In the genomic region with DNA sequence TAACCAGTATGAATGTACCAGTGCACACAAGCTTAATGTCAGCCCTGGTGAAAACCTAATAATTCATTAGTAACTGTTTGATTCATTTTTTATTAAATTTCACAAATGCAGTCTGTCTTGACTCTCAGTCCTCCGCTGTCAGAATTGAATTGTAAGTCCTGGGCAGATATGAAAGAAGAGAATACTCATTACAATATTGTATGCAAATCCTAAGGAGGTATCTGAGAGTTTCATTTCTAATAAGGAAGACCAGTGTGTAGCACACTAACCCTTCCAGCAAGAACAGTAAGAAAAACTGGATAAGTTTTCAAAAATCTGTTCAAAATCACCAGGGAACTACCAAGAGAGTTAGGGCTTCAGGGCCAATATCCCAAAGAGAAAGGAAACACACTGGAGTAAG, we compare ENCODE assay signal across 23 cellular contexts.
"Had no signal": no experiment of that assay in that cellular context is flagged by ENCODE, and none has a peak within 500 bp of the region (broad histone marks: within the 10 kb centered on the region; RNA-seq: fewer than 3 reads in every experiment).

No MANE protein-coding gene starts in this region.

- H3K4me3 ChIP-seq: MG63, SJSA1 had no signal

- DNase-seq: IMR-90, Karpas-422, KG1, MG63, NCI-H1092, NCI-H1105 treated with DMSO at 0.1 percent for 48 hours, NCI-H1417 treated with DMSO at 0.1 percent for 48 hours, NCI-H146, NCI-H1694 treated with DMSO at 0.1 percent for 48 hours, NCI-H1930, NCI-H2081, NCI-H2107, NCI-H2227 treated with DMSO at 0.1 percent for 48 hours, NCI-H524, NCI-H526 treated with DMSO at 0.1 percent for 48 hours, NCI-H748 treated with DMSO at 0.1 percent for 48 hours, Right ventricle myocardium superior, RPMI8226, SIG-M5, SK-N-SH, T-helper 2 cell had no signal

- ATAC-seq: HepG2 had no signal

- H3K9ac ChIP-seq: SK-N-SH had no signal

- H3K27ac ChIP-seq: SJSA1 had no signal

- H3K4me2 ChIP-seq: SK-N-SH had no signal

- H3K36me3 ChIP-seq: MG63, SJSA1 had no signal

- H3K9me3 ChIP-seq: MG63, SJSA1, SK-N-SH had no signal

- H3K9me2 ChIP-seq: SK-N-SH had no signal

- H3K27me3 ChIP-seq: MG63, SJSA1 had no signal
